Comparison of ENCODE assay signal across 1 cellular context in genomic region chr4:89009653-89010369, GRCh38.
TF ChIP-seq lines count a peak whose summit lies in the region.

No MANE protein-coding gene starts in this region.

TF ChIP-seq in HepG2, 621 proteins besides CTCF, POLR2A, EP300 and RAD21:
- TF ChIP-seq ZNF597 (CRISPR knock-in tag; IDR thresholded peaks at IDR 0.05), result no peak
- 0 out of 2 replicates have a peak, but pooled peaks have one; percentile 13 for TF ChIP-seq HNF4G (IDR thresholded peaks at IDR 0.05; ENCODE audit: borderline replicate concordance, low read depth, low read length)
- TF ChIP-seq HNF4G (CRISPR knock-in tag; IDR thresholded peaks at IDR 0.05; ENCODE audit: borderline replicate concordance, low read depth), result no peak
- TF ChIP-seq ZMYM2 (CRISPR knock-in tag; IDR thresholded peaks at IDR 0.05), result no peak
- TF ChIP-seq NFIC (IDR thresholded peaks at IDR 0.05; ENCODE audit: low read length), result peak; percentile 6; the same call in 1 of the 2 replicates
- TF ChIP-seq HNF1A (IDR thresholded peaks at IDR 0.05; ENCODE audit: low read depth), result peak; percentile 28; the same call in 1 of the 2 replicates
- TF ChIP-seq HNF1A (CRISPR knock-in tag; IDR thresholded peaks at IDR 0.05; ENCODE audit: borderline replicate concordance), result no peak
- TF ChIP-seq HNF1B (CRISPR knock-in tag; IDR thresholded peaks at IDR 0.05), result 0 out of 2 replicates have a peak, but pooled peaks have one; percentile 17
- TF ChIP-seq PAXIP1 (CRISPR knock-in tag; conservative IDR thresholded peaks at IDR 0.05), result peak; percentile 75
- peak; percentile 20; the same call in 1 of the 2 replicates for TF ChIP-seq RXRB (CRISPR knock-in tag; IDR thresholded peaks at IDR 0.05; ENCODE audit: borderline replicate concordance)
- no peak for TF ChIP-seq TRIM24 (CRISPR knock-in tag; IDR thresholded peaks at IDR 0.05)
- 0 out of 2 replicates have a peak, but pooled peaks have one; percentile 21 for TF ChIP-seq HNRNPUL1 (IDR thresholded peaks at IDR 0.05; ENCODE audit: low read depth, low read length)
- no peak for TF ChIP-seq PRDM4 (CRISPR knock-in tag; IDR thresholded peaks at IDR 0.05; ENCODE audit: borderline replicate concordance)
- 0 out of 2 replicates have a peak, but pooled peaks have one; percentile 4 for TF ChIP-seq CEBPG (CRISPR knock-in tag; IDR thresholded peaks at IDR 0.05)
- TF ChIP-seq CBFB (CRISPR knock-in tag; IDR thresholded peaks at IDR 0.05), result no peak
- peak; percentile 40; the same call in 1 of the 2 replicates for TF ChIP-seq POLR2AphosphoS5 (IDR thresholded peaks at IDR 0.05; ENCODE audit: low read depth, low read length)
- no peak for TF ChIP-seq XRCC5 (optimal IDR thresholded peaks at IDR 0.05; ENCODE audit: low read length)
- TF ChIP-seq ZBTB20 (CRISPR knock-in tag; IDR thresholded peaks at IDR 0.05; ENCODE audit: borderline replicate concordance, low read depth), result peak; percentile 72; the same call in 1 of the 2 replicates
- no peak for TF ChIP-seq CENPT (CRISPR knock-in tag; IDR thresholded peaks at IDR 0.05; ENCODE audit: low read depth)
- no peak for TF ChIP-seq ZMYM4 (CRISPR knock-in tag; IDR thresholded peaks at IDR 0.05)
- TF ChIP-seq KDM6A (CRISPR knock-in tag; IDR thresholded peaks at IDR 0.05; ENCODE audit: low read depth), result 0 out of 2 replicates have a peak, but pooled peaks have one; percentile 18
- TF ChIP-seq ZNF124 (CRISPR knock-in tag; IDR thresholded peaks at IDR 0.05), result 0 out of 2 replicates have a peak, but pooled peaks have one; percentile 13
